Comparison of ENCODE assay signal across 8 cellular contexts in genomic region chr3:133805702-133806475, GRCh38. TPM values are rescaled to one million over a fixed set of nuclear protein-coding genes. Genes with fewer than 3 reads are reported as not detected.
DNase-seq lines count a peak whose midpoint lies in the region; ATAC-seq and TF ChIP-seq lines count a peak whose summit lies in the region.

A gene with protein sequence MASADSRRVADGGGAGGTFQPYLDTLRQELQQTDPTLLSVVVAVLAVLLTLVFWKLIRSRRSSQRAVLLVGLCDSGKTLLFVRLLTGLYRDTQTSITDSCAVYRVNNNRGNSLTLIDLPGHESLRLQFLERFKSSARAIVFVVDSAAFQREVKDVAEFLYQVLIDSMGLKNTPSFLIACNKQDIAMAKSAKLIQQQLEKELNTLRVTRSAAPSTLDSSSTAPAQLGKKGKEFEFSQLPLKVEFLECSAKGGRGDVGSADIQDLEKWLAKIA (plus strand): TSS chr3:133805815. CDS start chr3:133805849, 34 bp downstream.

- H3K27me3 ChIP-seq in KMS-11 (ENCODE audit: insufficient read depth, low read depth): no peaks in the 10 kb centered on the region
- H3K27me3 ChIP-seq in Panc1 (ENCODE audit: control insufficient read depth, insufficient read depth, low read length): no peaks in the 10 kb centered on the region; the same call in 1 of the 2 replicates
- H3K27me3 ChIP-seq in esophagus muscularis mucosa: no peaks in the 10 kb centered on the region
- no peaks in the 10 kb centered on the region for H3K27me3 ChIP-seq in muscle layer of duodenum (ENCODE audit: low read depth, low read length)

- peaks cover 2% of the 10 kb centered on the region for H3K27me3 Mint-ChIP-seq in activated T-cell treated with anti-CD3 and anti-CD28 coated beads, Interleukin-2, amount 50 U/mL, for 4 hours (ENCODE audit: low read depth)

- no peak for TF ChIP-seq POLR2A in esophagus muscularis mucosa (IDR thresholded peaks at IDR 0.05; ENCODE audit: low read depth)

- ATAC-seq in GM21786 (IDR thresholded peaks at IDR 0.05; ENCODE audit: unreplicated experiment): peak; percentile 96
- peak; percentile 100 for ATAC-seq in Panc1
- peak; percentile 97 for ATAC-seq in activated T-cell treated with anti-CD3 and anti-CD28 coated beads, Interleukin-2, amount 50 U/mL, for 4 hours

- BruUV-seq in Panc1 (replicated peaks; lab: Mats Ljungman, UMichigan): no TSS peak

- H3K36me3 ChIP-seq in KMS-11 (ENCODE audit: insufficient read depth): peaks cover 6% of the 10 kb centered on the region; the same call in 1 of the 2 replicates
- H3K36me3 ChIP-seq in Panc1 (ENCODE audit: control insufficient read depth, insufficient read depth, low read length): peaks cover 14% of the 10 kb centered on the region
- peaks cover 0 to 28% (median 16%) of the 10 kb centered on the region in 4 donors for H3K36me3 ChIP-seq in esophagus muscularis mucosa
- peaks cover 10 to 11% of the 10 kb centered on the region in 2 donors for H3K36me3 ChIP-seq in muscle layer of duodenum (ENCODE audit: control insufficient read depth in 1 of 2, insufficient read depth in 2 of 2, low read length in 2 of 2)

- H2AFZ ChIP-seq in KMS-11 (ENCODE audit: low read depth): peak within 1 kb of the TSS; percentile 100

- intact Hi-C loops in Panc1 (cut with micrococcal nuclease; ENCODE audit: unreplicated experiment): loop anchor here (5.0 kb wide), 1 partner anchor 144 kb away; the partner anchor contains the start of gene TOPBP1
- intact Hi-C loops in esophagus muscularis mucosa (cut with DNase I): loop anchor here (5.0 to 10.0 kb wide), 2 partner anchors 144 to 1081 kb away; partner anchors contain the start of genes NPHP3 and TOPBP1

- peak within 1 kb of the TSS; percentile 99 for H3K4me2 ChIP-seq in KMS-11

- peaks cover 27% of the 10 kb centered on the region for H3K36me3 Mint-ChIP-seq in activated T-cell treated with anti-CD3 and anti-CD28 coated beads, Interleukin-2, amount 50 U/mL, for 4 hours (ENCODE audit: insufficient read depth)

- H4K20me1 ChIP-seq in KMS-11 (ENCODE audit: insufficient read depth): no peaks in the 10 kb centered on the region

- H3K4me3 Mint-ChIP-seq in activated T-cell treated with anti-CD3 and anti-CD28 coated beads, Interleukin-2, amount 50 U/mL, for 4 hours: peak within 1 kb of the TSS; percentile 98

- H3K4me1 Mint-ChIP-seq in activated T-cell treated with anti-CD3 and anti-CD28 coated beads, Interleukin-2, amount 50 U/mL, for 4 hours (ENCODE audit: low read depth): peaks cover 31% of the 10 kb centered on the region

- 2% methylated on average over 10 of the region's 53 CpGs for WGBS in esophagus muscularis mucosa

- peaks cover 33% of the 10 kb centered on the region for H3K4me1 ChIP-seq in KMS-11 (ENCODE audit: low read depth, poor library complexity, severe bottlenecking)
- H3K4me1 ChIP-seq in Panc1 (ENCODE audit: control insufficient read depth, insufficient read depth, low read length): peaks cover 16% of the 10 kb centered on the region; the same call in 1 of the 2 replicates
- H3K4me1 ChIP-seq in esophagus muscularis mucosa: peaks cover 6 to 23% (median 13%) of the 10 kb centered on the region in 4 donors
- peaks cover 5 to 6% of the 10 kb centered on the region in 2 donors for H3K4me1 ChIP-seq in muscle layer of duodenum (ENCODE audit: control insufficient read depth in 1 of 2, insufficient read depth in 2 of 2, low read length in 2 of 2)

- peaks cover 43% of the 10 kb centered on the region for H3K79me2 ChIP-seq in KMS-11 (ENCODE audit: insufficient read depth, low read depth)

- H3K4me3 ChIP-seq in KMS-11 (IDR thresholded peaks at IDR 0.05; ENCODE audit: insufficient read depth, low read depth, low read length) (peak within 1 kb of the TSS; percentile 94), Panc1 (ENCODE audit: low read depth in 2 of 2, low read length in 2 of 2) (peak within 1 kb of the TSS; percentile 82 to 96), esophagus muscularis mucosa (peak within 1 kb of the TSS; percentile 71 to 92 (median 86)), muscle layer of duodenum (ENCODE audit: low read depth in 1 of 2, low read length in 2 of 2) (peak within 1 kb of the TSS; percentile 89 to 98)

- POLR2A ChIA-PET in Panc1 (lab: Charles Lee): no interaction called here

- peak within 1 kb of the TSS; percentile 69 for H3K27ac ChIP-seq in KMS-11
- H3K27ac ChIP-seq in Panc1 (ENCODE audit: low read length): peak within 1 kb of the TSS; percentile 74
- peak within 1 kb of the TSS; percentile 66 to 88 (median 70) for H3K27ac ChIP-seq in esophagus muscularis mucosa (replicated peaks in 1 of 4)
- peak within 1 kb of the TSS; percentile 75 for H3K27ac ChIP-seq in muscle layer of duodenum (ENCODE audit: low read length)

- DNase-seq in DMS79 treated with DMSO at 0.1 percent for 48 hours (lab: John Stamatoyannopoulos, UW) (peak; percentile 89), Panc1 (ENCODE audit: low read depth, low spot score) (peak; percentile 82), esophagus muscularis mucosa (ENCODE audit: extremely low spot score) (peak; percentile 97)
- DNase-seq in activated T-cell treated with anti-CD3 and anti-CD28 coated beads, Interleukin-2, amount 50 U/mL, for 4 hours: peak; percentile 95
- peak; percentile 87 for DNase-seq in stimulated activated CD8-positive, alpha-beta memory T cell treated with anti-CD3 and anti-CD28 coated beads, Interleukin-7, amount 100 ng/mL, for 24 hours (ENCODE audit: low read depth)

- in situ Hi-C loops in Panc1 (cut with HindIII; ENCODE audit: low pct_unique_long_range_greater_than_20kb, low sequenced_read_pairs): no loop called here

- TF ChIP-seq CTCF in KMS-11 (conservative IDR thresholded peaks at IDR 0.05; ENCODE audit: low read depth, low read length) (no peak), Panc1 (IDR thresholded peaks at IDR 0.05) (no peak), esophagus muscularis mucosa (IDR thresholded peaks at IDR 0.05) (no peak)

- H3K9me3 ChIP-seq in Panc1 (ENCODE audit: control insufficient read depth, insufficient read depth, low read depth, low read length) (no peaks in the 10 kb centered on the region), esophagus muscularis mucosa (no peaks in the 10 kb centered on the region), muscle layer of duodenum (ENCODE audit: control insufficient read depth in 1 of 2, low read length in 2 of 2) (no peaks in the 10 kb centered on the region)

- CTCF ChIA-PET in Panc1 (lab: Charles Lee): no interaction called here

- peak within 1 kb of the TSS; percentile 92 for H3K9ac ChIP-seq in KMS-11

- no peaks in the 10 kb centered on the region for H3K9me3 Mint-ChIP-seq in activated T-cell treated with anti-CD3 and anti-CD28 coated beads, Interleukin-2, amount 50 U/mL, for 4 hours

- TF ChIP-seq EP300 in esophagus muscularis mucosa (IDR thresholded peaks at IDR 0.05): no peak

RNA-seq across cellular contexts. Expression of the gene that starts here (rescaled TPM):
- total RNA-seq in Panc1 (2021; ENCODE audit: unreplicated experiment) (73.5 TPM), esophagus muscularis mucosa (10 to 100 TPM; 11.2 to 28.2 (median 18.5) TPM)
- 63.7 TPM for polyA plus RNA-seq in Panc1 (2012; ENCODE audit: insufficient read length)
- 100 to 1,000 TPM; 156 to 169 (median 166) TPM for total RNA-seq in activated T-cell treated with anti-CD3 and anti-CD28 coated beads, Interleukin-2, amount 50 U/mL, for 4 hours

Comparison
In these comparisons a context has a peak if more than half of its experiments do, and no peak if none do; other contexts are left out.
1. Peak in every context shown above with its lines: DNase-seq, ATAC-seq, H3K4me3 ChIP-seq and H3K27ac ChIP-seq.